10 cellular contexts compared by ENCODE assay signal in the genomic region with DNA sequence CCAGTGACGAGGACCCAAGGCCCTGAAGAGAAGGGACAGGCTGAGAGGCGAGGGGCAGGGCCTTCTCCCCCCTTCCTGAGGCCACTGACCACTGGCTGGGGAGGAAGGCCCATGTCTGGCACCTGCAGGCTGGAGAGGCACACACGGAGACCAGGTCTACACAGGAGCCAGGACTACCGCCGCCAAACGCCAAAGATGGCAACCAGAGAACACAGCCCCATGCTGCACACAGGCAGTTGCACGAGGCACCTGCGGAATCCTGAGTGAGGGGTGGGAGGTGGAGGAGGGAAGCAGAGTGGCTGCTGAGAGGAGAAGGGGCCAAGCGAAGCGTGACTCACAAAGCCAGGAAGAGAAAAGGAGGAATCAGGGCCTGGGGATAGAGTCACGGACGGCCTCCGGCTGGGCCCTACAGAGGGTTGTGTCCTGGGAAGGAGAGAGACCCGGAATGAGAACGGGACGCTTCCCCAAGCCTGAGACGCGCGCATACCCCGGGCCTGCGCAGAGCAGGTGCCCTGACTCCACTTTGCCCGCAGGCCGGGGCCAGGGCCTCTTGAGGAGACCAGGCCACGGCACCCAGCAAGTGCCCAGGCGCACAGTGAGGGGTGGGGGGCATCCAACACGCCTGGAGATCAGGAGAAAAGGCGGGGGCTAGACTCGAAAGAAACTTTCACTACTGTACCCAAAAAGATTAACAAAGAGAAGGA. TPM values are rescaled to one million over a fixed set of nuclear protein-coding genes. Genes with fewer than 3 reads are reported as not detected.
A peak's percentile ranks its signal among the peaks of the same experiment; 100 is the strongest.
DNase-seq lines count a peak whose midpoint lies in the region; ATAC-seq, FAIRE-seq and TF ChIP-seq lines count a peak whose summit lies in the region.
"Had no signal": no experiment of that assay in that cellular context is flagged by ENCODE, and none has a peak within 500 bp of the region (broad histone marks: within the 10 kb centered on the region; RNA-seq: fewer than 3 reads in every experiment).

No MANE protein-coding gene starts in this region.

- H3K4me1 ChIP-seq in heart left ventricle (peaks cover 0 to 29% (median 14%) of the 10 kb centered on the region in 12 donors), K562 (replicated peaks in 1 of 2; ENCODE audit: control insufficient read depth in 2 of 2, insufficient read depth in 2 of 2, low read length in 2 of 2) (peaks cover 0 to 23% of the 10 kb centered on the region in 2 experiments; a peak in 1 of 5 replicates), mucosa of rectum (ENCODE audit: control insufficient read depth in 2 of 2, insufficient read depth in 2 of 2, low read length in 2 of 2) (peaks cover 0 to 10% of the 10 kb centered on the region in 2 donors), upper lobe of right lung (peaks cover 13% of the 10 kb centered on the region)
- H3K4me1 ChIP-seq: adrenal gland had no signal

- H3K36me3 ChIP-seq in heart left ventricle (peaks cover 4 to 65% (median 49%) of the 10 kb centered on the region in 9 donors), K562 (ENCODE audit: control insufficient read depth, insufficient read depth, low read length) (peaks cover 67% of the 10 kb centered on the region; the same call in 2 of the 3 replicates), mucosa of rectum (ENCODE audit: control insufficient read depth in 2 of 2, insufficient read depth in 2 of 2, low read length in 2 of 2) (peaks cover 31 to 48% of the 10 kb centered on the region in 2 donors), upper lobe of right lung (peaks cover 44% of the 10 kb centered on the region)

- no peak overlapping the region for H3K4me3 ChIP-seq in heart left ventricle
- H3K4me3 ChIP-seq in K562: no peak overlapping the region
- H3K4me3 ChIP-seq in mucosa of rectum (ENCODE audit: low read length in 2 of 2): no peak overlapping the region
- H3K4me3 ChIP-seq in upper lobe of right lung: no peak overlapping the region
- H3K4me3 ChIP-seq: adrenal gland had no signal

- H3K27me3 ChIP-seq in heart left ventricle (no peaks in the 10 kb centered on the region), K562 (ENCODE audit: control insufficient read depth in 2 of 2, insufficient read depth in 2 of 2, low read length in 2 of 2) (no peaks in the 10 kb centered on the region), mucosa of rectum (ENCODE audit: control insufficient read depth in 2 of 2, insufficient read depth in 2 of 2, low read length in 2 of 2) (no peaks in the 10 kb centered on the region), upper lobe of right lung (no peaks in the 10 kb centered on the region)
- H3K27me3 ChIP-seq: adrenal gland had no signal

- TF ChIP-seq CTCF in heart left ventricle (IDR thresholded peaks at IDR 0.05) (no peak), K562 (IDR thresholded peaks at IDR 0.05 in 2 of 3, conservative IDR thresholded peaks at IDR 0.05 in 1 of 3; ENCODE audit: insufficient read depth in 2 of 3, low read depth in 1 of 3, low read length in 3 of 3) (no peak), upper lobe of right lung (IDR thresholded peaks at IDR 0.05) (no peak)

- POLR2A ChIA-PET in K562 (lab: Yijun Ruan, JAX): interaction anchor here (0.6 kb wide), 1 partner anchor 127 kb away, joined by 3 read pairs; no protein-coding TSS in a partner anchor

- ATAC-seq in heart left ventricle (no peak), left cardiac atrium (no peak), K562 (no peak), upper lobe of right lung (no peak), GM21390 (IDR thresholded peaks at IDR 0.05; ENCODE audit: unreplicated experiment) (no peak)

- no TSS peak for BruUV-seq in K562 (replicated peaks; lab: Mats Ljungman, UMichigan)

- in situ Hi-C loops in K562 (cut with MboI): no loop called here

- no peaks in the 10 kb centered on the region; the same call in 1 of the 2 replicates for H4K20me1 ChIP-seq in K562 (replicated peaks; ENCODE audit: control insufficient read depth, insufficient read depth, low read length)

- H3K9ac ChIP-seq in K562 (ENCODE audit: insufficient read depth in 1 of 2, low read depth in 2 of 2, low read length in 2 of 2): peak overlapping the region in 1 of 2 experiments; percentile 76; a peak in 2 of 4 replicates
- H3K9ac ChIP-seq in mucosa of rectum (ENCODE audit: low read depth in 1 of 2, low read length in 2 of 2): no peak overlapping the region

- no peak for TF ChIP-seq POLR2A in heart left ventricle (IDR thresholded peaks at IDR 0.05)
- TF ChIP-seq POLR2A in K562 (conservative IDR thresholded peaks at IDR 0.05): no peak

- WGBS in heart left ventricle, 4 donors: 91 to 95% (median 93%) methylated on average over 28 of the region's 28 CpGs
- 88% methylated on average over 13 of the region's 28 CpGs for WGBS in K562 (ENCODE audit: insufficient coverage, low coverage, missing lambda C conversion rate)

- peaks cover 2% of the 10 kb centered on the region; the same call in 2 of the 3 replicates for H3K79me2 ChIP-seq in K562 (ENCODE audit: control insufficient read depth, insufficient read depth, low read length)

- no peak overlapping the region for H2AFZ ChIP-seq in K562 (ENCODE audit: low read depth, low read length)

- H3K9me1 ChIP-seq in K562 (ENCODE audit: control insufficient read depth, insufficient read depth, low read length): peaks cover 5% of the 10 kb centered on the region

- TF ChIP-seq EP300 in K562 (IDR thresholded peaks at IDR 0.05; ENCODE audit: low read length): no peak

- no peaks in the 10 kb centered on the region for H3K9me3 ChIP-seq in heart left ventricle
- H3K9me3 ChIP-seq in K562 (replicated peaks; ENCODE audit: control insufficient read depth, insufficient read depth, low read depth, low read length): no peaks in the 10 kb centered on the region
- no peaks in the 10 kb centered on the region for H3K9me3 ChIP-seq in mucosa of rectum (ENCODE audit: control insufficient read depth in 2 of 2, low read length in 2 of 2)
- no peaks in the 10 kb centered on the region for H3K9me3 ChIP-seq in upper lobe of right lung
- H3K9me3 ChIP-seq: adrenal gland had no signal

- DNase-seq in heart left ventricle (no peak), left cardiac atrium (no peak), K562 (ENCODE audit: extremely low read depth in 1 of 4, low spot score in 3 of 4) (no peak), upper lobe of right lung (no peak), NCI-H1048 (lab: John Stamatoyannopoulos, UW) (no peak)
- no peak for DNase-seq in stimulated activated CD4-positive, alpha-beta T cell treated with anti-CD3 and anti-CD28 coated beads, Interleukin-4, amount 100 ng/mL, for 1 hour
- DNase-seq: NCI-H2081 treated with DMSO at 0.1 percent for 48 hours had no signal

- CTCF ChIA-PET in K562 (lab: Yijun Ruan, JAX; ENCODE audit: low intra/inter-chr PET ratio): no interaction called here

- intact Hi-C loops in heart left ventricle (cut with DNase I) (loop anchor here in 1 of 10 donors (1.0 to 2.0 kb wide), 2 partner anchors 23 to 29 kb away; a partner anchor contains a TSS), left cardiac atrium (cut with DNase I) (loop anchor here in 1 of 2 donors (2.0 kb wide), 1 partner anchor 37 kb away; a partner anchor contains a TSS), K562 (cut with micrococcal nuclease) (no loop called here), upper lobe of right lung (cut with DNase I) (no loop called here)

- no peak overlapping the region for H3K4me2 ChIP-seq in K562 (ENCODE audit: insufficient read depth, low read length)

- FAIRE-seq in K562 (lab: Jason Lieb, UNC): no peak

- TF ChIP-seq RAD21 in K562 (CRISPR knock-in tag; conservative IDR thresholded peaks at IDR 0.05 in 1 of 2, IDR thresholded peaks at IDR 0.05 in 1 of 2): no peak

- H3K27ac ChIP-seq in heart left ventricle (peak overlapping the region in 10 of 12 donors; percentile 7 to 74 (median 56)), K562 (ENCODE audit: extremely low read depth, low read depth, low read length) (no peak overlapping the region), mucosa of rectum (ENCODE audit: low read depth in 2 of 2, low read length in 2 of 2) (peak overlapping the region; percentile 20 to 48), upper lobe of right lung (peak overlapping the region; percentile 53)

RNA-seq across cellular contexts. Expression of a gene that starts 28.7 kb away (rescaled TPM):
- 1 to 10 TPM in 7 of 9 donors, under 1 TPM in 2; 0.91 to 4.5 (median 3.3) TPM for total RNA-seq in heart left ventricle
- 1 to 10 TPM; 1.8 to 2.4 TPM for polyA plus RNA-seq in heart left ventricle
- total RNA-seq in left cardiac atrium: 1 to 10 TPM; 3.2 to 3.4 TPM
- 15.0 and 27.5 TPM in 2 replicates for total RNA-seq in K562 (2011; cell fraction: chromatin; rRNA removed; ENCODE audit: low replicate concordance)
- total RNA-seq in K562 (2011; cell fraction: nucleolus; rRNA removed): 20.7 and 23.5 TPM in 2 replicates
- total RNA-seq in K562 (2011; cell fraction: nucleoplasm; rRNA removed): 12.6 and 13.9 TPM in 2 replicates
- total RNA-seq in K562 (2014; rRNA removed): 9.3 and 13.9 TPM in 2 replicates
- total RNA-seq in K562 (2014; rRNA removed; fragmentation: Illumina TruSeq; extraction: Trizol): 7.4 and 9.4 TPM in 2 replicates
- total RNA-seq in K562 (2015; rRNA removed; fragmentation: Illumina TruSeq; extraction: Trizol): 9.6 and 10.1 TPM in 2 replicates
- 20.5 and 22.6 TPM in 2 replicates for total RNA-seq in K562 (2021)
- 6.5 and 11.0 TPM in 2 replicates for polyA plus RNA-seq in K562 (2011; rRNA removed)
- polyA plus RNA-seq in K562 (2011; cell fraction: cytosol; rRNA removed): 7.6 and 13.1 TPM in 2 replicates
- polyA plus RNA-seq in K562 (2011; cell fraction: nucleus; rRNA removed): 17.5 and 20.0 TPM in 2 replicates
- 23.2 and 31.2 TPM in 2 replicates for polyA plus RNA-seq in K562 (2012)
- polyA plus RNA-seq in K562 (2014; fragmentation: Illumina TruSeq; extraction: Trizol): 5.9 and 7.2 TPM in 2 replicates
- 10 to 100 TPM; 13.7 to 15.3 TPM for polyA plus RNA-seq in K562 (2014; fragmentation: Nextera tagmentation; extraction: Ambion mirVana)
- polyA plus RNA-seq in K562 (2014; rRNA removed): 8.5 TPM in 2 replicates
- polyA minus RNA-seq in K562 (2011; rRNA and poly(A)+ RNA removed): 2.5 and 4.1 TPM in 2 replicates
- 4.9 and 6.0 TPM in 2 replicates for polyA minus RNA-seq in K562 (2011; cell fraction: cytosol; rRNA and poly(A)+ RNA removed)
- polyA minus RNA-seq in K562 (2011; cell fraction: nucleus; rRNA and poly(A)+ RNA removed): 10.5 and 13.0 TPM in 2 replicates
- 3.0 TPM for total RNA-seq in upper lobe of right lung

RNA-seq across cellular contexts. Expression of a gene that starts 37.7 kb away (rescaled TPM):
- 100 to 1,000 TPM in 1 of 9 donors, 10 to 100 TPM in 8; 55.5 to 130 (median 71.9) TPM for total RNA-seq in heart left ventricle
- 10 to 100 TPM; 20.0 to 28.8 TPM for polyA plus RNA-seq in heart left ventricle
- 10 to 100 TPM; 45.6 to 50.8 TPM for total RNA-seq in left cardiac atrium
- 50.3 and 100 TPM in 2 replicates for total RNA-seq in K562 (2011; cell fraction: chromatin; rRNA removed; ENCODE audit: low replicate concordance)
- 55.0 and 64.4 TPM in 2 replicates for total RNA-seq in K562 (2011; cell fraction: nucleolus; rRNA removed)
- total RNA-seq in K562 (2011; cell fraction: nucleoplasm; rRNA removed): 34.9 and 39.5 TPM in 2 replicates
- total RNA-seq in K562 (2014; rRNA removed): 18.9 and 20.7 TPM in 2 replicates
- total RNA-seq in K562 (2014; rRNA removed; fragmentation: Illumina TruSeq; extraction: Trizol): 6.7 and 8.1 TPM in 2 replicates
- total RNA-seq in K562 (2015; rRNA removed; fragmentation: Illumina TruSeq; extraction: Trizol): 10.1 and 10.4 TPM in 2 replicates
- total RNA-seq in K562 (2021): 28.6 and 33.3 TPM in 2 replicates
- polyA plus RNA-seq in K562 (2011; rRNA removed): 11.9 and 13.4 TPM in 2 replicates
- polyA plus RNA-seq in K562 (2011; cell fraction: cytosol; rRNA removed): 10.3 and 21.0 TPM in 2 replicates
- 24.4 and 48.8 TPM in 2 replicates for polyA plus RNA-seq in K562 (2011; cell fraction: nucleus; rRNA removed)
- 14.2 and 18.2 TPM in 2 replicates for polyA plus RNA-seq in K562 (2012)
- 10.9 and 19.1 TPM in 2 replicates for polyA plus RNA-seq in K562 (2014; fragmentation: Illumina TruSeq; extraction: Trizol)
- polyA plus RNA-seq in K562 (2014; fragmentation: Nextera tagmentation; extraction: Ambion mirVana): under 1 TPM; 0.18 to 0.70 TPM
- 14.0 and 16.0 TPM in 2 replicates for polyA plus RNA-seq in K562 (2014; rRNA removed)
- 12.2 and 15.8 TPM in 2 replicates for polyA minus RNA-seq in K562 (2011; rRNA and poly(A)+ RNA removed)
- 13.6 and 17.8 TPM in 2 replicates for polyA minus RNA-seq in K562 (2011; cell fraction: cytosol; rRNA and poly(A)+ RNA removed)
- 14.0 and 20.2 TPM in 2 replicates for polyA minus RNA-seq in K562 (2011; cell fraction: nucleus; rRNA and poly(A)+ RNA removed)
- total RNA-seq in upper lobe of right lung: 29.9 TPM

RNA-seq across cellular contexts. Expression of a gene that starts 46.3 kb away (rescaled TPM):
- total RNA-seq in heart left ventricle (100 to 1,000 TPM in 7 of 9 donors, 10 to 100 TPM in 2; 70.7 to 194 (median 116) TPM), left cardiac atrium (10 to 100 TPM; 82.9 to 90.2 TPM), K562 (2014; rRNA removed) (21.3 and 24.9 TPM in 2 replicates), K562 (2014; rRNA removed; fragmentation: Illumina TruSeq; extraction: Trizol) (26.7 and 32.7 TPM in 2 replicates), K562 (2015; rRNA removed; fragmentation: Illumina TruSeq; extraction: Trizol) (16.0 and 16.2 TPM in 2 replicates), K562 (2021) (73.1 and 77.4 TPM in 2 replicates), upper lobe of right lung (70.4 TPM)
- polyA plus RNA-seq in heart left ventricle (100 to 1,000 TPM in 1 of 2 donors, 10 to 100 TPM in 1; 82.4 to 263 TPM), K562 (2011; rRNA removed) (37.0 and 42.6 TPM in 2 replicates), K562 (2014; fragmentation: Illumina TruSeq; extraction: Trizol) (79.9 and 81.5 TPM in 2 replicates), K562 (2014; fragmentation: Nextera tagmentation; extraction: Ambion mirVana) (10 to 100 TPM; 30.4 to 36.7 TPM), K562 (2014; rRNA removed) (45.5 TPM in 2 replicates)
- 39.2 and 55.8 TPM in 2 replicates for total RNA-seq in K562 (2011; cell fraction: chromatin; rRNA removed; ENCODE audit: low replicate concordance)
- total RNA-seq in K562 (2011; cell fraction: nucleolus; rRNA removed): 28.3 and 28.9 TPM in 2 replicates
- 49.8 and 99.0 TPM in 2 replicates for total RNA-seq in K562 (2011; cell fraction: nucleoplasm; rRNA removed)
- 17.6 and 25.2 TPM in 2 replicates for polyA plus RNA-seq in K562 (2011; cell fraction: cytosol; rRNA removed)
- polyA plus RNA-seq in K562 (2011; cell fraction: nucleus; rRNA removed): 16.4 and 19.9 TPM in 2 replicates
- polyA plus RNA-seq in K562 (2012): 57.7 and 110 TPM in 2 replicates
- polyA minus RNA-seq in K562 (2011; rRNA and poly(A)+ RNA removed): 21.9 and 25.6 TPM in 2 replicates
- polyA minus RNA-seq in K562 (2011; cell fraction: cytosol; rRNA and poly(A)+ RNA removed): 23.5 and 24.3 TPM in 2 replicates
- 8.3 and 11.6 TPM in 2 replicates for polyA minus RNA-seq in K562 (2011; cell fraction: nucleus; rRNA and poly(A)+ RNA removed)
